In the genomic region with DNA sequence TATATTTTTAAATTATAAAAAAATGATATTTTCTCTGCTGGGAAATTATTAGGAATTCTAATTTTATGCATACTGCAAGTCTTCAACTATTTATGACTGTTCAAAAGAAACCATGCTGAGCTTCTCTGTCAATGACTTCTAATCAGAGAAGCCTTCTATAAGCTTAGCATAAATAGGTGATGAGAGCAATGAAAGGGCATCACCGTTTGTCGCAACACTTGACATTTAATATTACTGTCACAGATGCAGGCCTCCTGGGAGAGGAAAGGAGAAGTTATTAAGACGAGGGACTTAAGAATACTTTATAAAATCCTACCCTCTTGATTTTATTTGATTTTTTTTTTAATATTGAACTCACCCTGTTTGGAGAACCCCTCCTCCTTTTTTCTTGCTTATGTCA, we compare ENCODE assay signal across 5 cellular contexts.
"Had no signal": no experiment of that assay in that cellular context is flagged by ENCODE, and none has a peak within 500 bp of the region (broad histone marks: within the 10 kb centered on the region; RNA-seq: fewer than 3 reads in every experiment).

No MANE protein-coding gene starts in this region.

- H3K4me3 ChIP-seq: GM23338 had no signal

- H3K4me2 ChIP-seq: GM23338 had no signal

- DNase-seq: H9, HCEC 1CT, KBM-7 had no signal

- H3K27ac ChIP-seq: HL-60 had no signal
